7 cellular contexts compared by ENCODE assay signal in the genomic region with DNA sequence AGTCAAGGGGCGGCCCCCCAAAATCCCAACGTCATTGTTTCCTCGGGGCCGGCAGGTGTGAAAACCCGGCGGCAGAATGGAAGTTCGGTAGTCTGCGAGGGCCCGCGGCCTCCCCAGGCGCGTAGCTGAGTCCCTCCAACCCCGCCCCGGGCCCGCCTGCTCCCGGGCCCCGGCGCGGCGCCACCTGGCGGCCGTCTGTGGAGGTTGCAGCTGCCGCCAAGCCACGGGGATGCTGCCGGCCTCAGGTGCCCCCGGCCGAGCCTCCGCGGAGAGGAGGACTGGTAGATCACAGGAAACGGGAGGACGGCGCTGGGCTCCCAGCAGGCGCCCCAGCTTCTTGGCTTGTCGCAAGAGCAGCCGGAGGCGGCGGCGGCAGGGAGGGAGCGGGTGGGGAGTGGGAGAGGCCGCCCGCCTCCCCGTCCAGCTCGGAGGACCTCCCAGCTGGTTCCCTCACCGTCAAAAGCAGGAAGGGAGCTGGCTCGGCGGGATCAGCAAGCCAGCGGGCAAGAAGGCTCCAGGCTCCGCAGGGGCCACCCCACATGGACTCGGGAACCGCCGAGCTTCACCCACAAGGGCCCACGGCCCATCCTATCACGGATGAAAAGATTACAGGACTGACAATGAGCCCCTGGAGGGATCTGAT.
DNase-seq lines count a peak whose midpoint lies in the region; ATAC-seq and TF ChIP-seq lines count a peak whose summit lies in the region.
"Not testable (repeated sequence)": the region's sequence is repeated elsewhere in the genome, so short reads cannot be mapped to it uniquely, and the experiment has no call there.

No MANE protein-coding gene starts in this region.

- not testable (repeated sequence) for H3K36me3 ChIP-seq in brain microvascular endothelial cell (replicated peaks)

- DNase-seq in NCI-H1105 treated with DMSO at 0.1 percent for 48 hours (lab: John Stamatoyannopoulos, UW) = peak; percentile 34
- peak; percentile 87 for DNase-seq in activated CD4-positive, alpha-beta T cell treated with anti-CD3 and anti-CD28 coated beads for 36 hours
- peak; percentile 1 for DNase-seq in brain microvascular endothelial cell
- DNase-seq in iris pigment epithelial cell (ENCODE audit: low read depth) = peak; percentile 24
- peak; percentile 35 to 49 for DNase-seq in stimulated activated CD4-positive, alpha-beta T cell treated with anti-CD3 and anti-CD28 coated beads, Interleukin-12 subunit alpha, Interleukin-12 subunit beta, amount 100 ng/mL, for 24 hours (ENCODE audit: low read depth in 2 of 2)

- H3K4me3 Mint-ChIP-seq in activated CD4-positive, alpha-beta T cell treated with anti-CD3 and anti-CD28 coated beads for 36 hours = not testable (repeated sequence)

- CTCF ChIA-PET in activated CD4-positive, alpha-beta T cell treated with anti-CD3 and anti-CD28 coated beads for 36 hours (lab: Charles Lee) = not testable (repeated sequence)

- not testable (repeated sequence) for H3K27ac ChIP-seq in brain microvascular endothelial cell

- not testable (repeated sequence) for H3K27me3 Mint-ChIP-seq in activated CD4-positive, alpha-beta T cell treated with anti-CD3 and anti-CD28 coated beads for 36 hours

- ATAC-seq in GM18517 (IDR thresholded peaks at IDR 0.05; ENCODE audit: unreplicated experiment) (peak; percentile 77), HG02763 (IDR thresholded peaks at IDR 0.05; ENCODE audit: unreplicated experiment) (peak; percentile 89)
- peak; percentile 91 for ATAC-seq in activated CD4-positive, alpha-beta T cell treated with anti-CD3 and anti-CD28 coated beads for 36 hours

- H3K4me3 ChIP-seq in brain microvascular endothelial cell (ENCODE audit: low read depth, low read length) = not testable (repeated sequence)

- POLR2A ChIA-PET in activated CD4-positive, alpha-beta T cell treated with anti-CD3 and anti-CD28 coated beads for 36 hours (lab: Charles Lee) = not testable (repeated sequence)

- TF ChIP-seq CTCF in brain microvascular endothelial cell (IDR thresholded peaks at IDR 0.05; ENCODE audit: low read depth, low read length, missing control alignments) = not testable (repeated sequence)

- H3K36me3 Mint-ChIP-seq in activated CD4-positive, alpha-beta T cell treated with anti-CD3 and anti-CD28 coated beads for 36 hours (ENCODE audit: low read depth) = not testable (repeated sequence)

- not testable (repeated sequence) for H3K27me3 ChIP-seq in brain microvascular endothelial cell (replicated peaks)

- not testable (repeated sequence) for H3K9me3 Mint-ChIP-seq in activated CD4-positive, alpha-beta T cell treated with anti-CD3 and anti-CD28 coated beads for 36 hours (ENCODE audit: low read depth)

- not testable (repeated sequence) for H3K27ac Mint-ChIP-seq in activated CD4-positive, alpha-beta T cell treated with anti-CD3 and anti-CD28 coated beads for 36 hours

- H3K4me1 Mint-ChIP-seq in activated CD4-positive, alpha-beta T cell treated with anti-CD3 and anti-CD28 coated beads for 36 hours = not testable (repeated sequence)

- in situ Hi-C loops in brain microvascular endothelial cell (cut with HindIII; ENCODE audit: low pct_ligation_motif_present, low sequenced_read_pairs) = not testable (repeated sequence)

- intact Hi-C loops in activated CD4-positive, alpha-beta T cell treated with anti-CD3 and anti-CD28 coated beads for 36 hours (cut with DNase I, micrococcal nuclease) = not testable (repeated sequence)

Comparison
In these comparisons a context has a peak if more than half of its experiments do, and no peak if none do; other contexts are left out.
1. DNase-seq: peak in every context shown above with its lines; median percentile 87 in activated CD4-positive, alpha-beta T cell treated with anti-CD3 and anti-CD28 coated beads for 36 hours; 42 in stimulated activated CD4-positive, alpha-beta T cell treated with anti-CD3 and anti-CD28 coated beads, Interleukin-12 subunit alpha, Interleukin-12 subunit beta, amount 100 ng/mL, for 24 hours; 34 in NCI-H1105 treated with DMSO at 0.1 percent for 48 hours; 24 in iris pigment epithelial cell; 1 in brain microvascular endothelial cell.